In the genomic region with DNA sequence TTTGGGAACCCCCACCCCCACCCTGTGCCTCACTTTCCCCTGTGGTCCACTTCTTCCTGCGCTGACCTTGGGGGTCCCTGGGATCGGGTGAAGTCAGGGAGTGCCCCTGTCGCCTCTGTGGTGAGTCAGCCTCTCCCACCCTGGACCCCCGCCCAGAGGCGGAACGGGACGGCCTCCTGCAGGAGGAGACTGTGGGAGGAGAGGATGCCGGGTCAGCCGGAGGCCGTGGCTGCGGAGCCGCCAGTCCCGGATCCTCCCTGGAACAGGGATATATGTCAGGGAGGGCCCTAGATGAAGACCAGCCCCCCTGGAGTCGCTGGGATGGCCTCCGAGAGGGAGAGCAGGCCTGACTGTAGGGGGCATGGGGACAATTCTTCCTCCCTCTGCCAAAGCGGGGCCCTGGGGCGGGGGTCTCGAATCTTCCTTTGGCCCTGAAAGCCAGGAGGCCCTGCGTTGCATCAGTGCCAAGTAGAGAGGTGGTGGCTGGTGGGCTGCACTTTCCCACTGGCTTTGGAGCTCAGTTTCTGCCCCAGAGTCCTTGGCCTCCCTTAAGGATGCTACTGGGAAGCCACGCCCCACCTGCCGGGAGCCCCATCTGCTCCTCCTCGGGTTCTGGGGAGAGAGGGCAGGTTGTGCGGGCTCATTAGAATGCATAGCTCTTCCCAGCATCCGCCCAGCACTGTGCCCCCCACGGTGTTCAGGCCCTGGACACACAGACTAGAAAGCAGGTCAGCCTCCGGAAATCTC, we compare ENCODE assay signal across 8 cellular contexts. TPM values are rescaled to one million over a fixed set of nuclear protein-coding genes. Genes with fewer than 3 reads are reported as not detected.
DNase-seq lines count a peak whose midpoint lies in the region; ATAC-seq and TF ChIP-seq lines count a peak whose summit lies in the region.

No MANE protein-coding gene starts in this region.

- no peak overlapping the region for H3K27ac Mint-ChIP-seq in activated CD8-positive, alpha-beta T cell treated with anti-CD3 and anti-CD28 coated beads for 36 hours

- H3K9me3 ChIP-seq in gastroesophageal sphincter (no peaks in the 10 kb centered on the region), parathyroid adenoma (ENCODE audit: control insufficient read depth, low read length) (no peaks in the 10 kb centered on the region)

- H3K27me3 ChIP-seq in gastroesophageal sphincter: no peaks in the 10 kb centered on the region
- H3K27me3 ChIP-seq in parathyroid adenoma (ENCODE audit: control insufficient read depth, insufficient read depth, low read length): no peaks in the 10 kb centered on the region

- H3K4me1 ChIP-seq in gastroesophageal sphincter (peaks cover 0 to 90% (median 27%) of the 10 kb centered on the region in 3 donors), parathyroid adenoma (peaks cover 4% of the 10 kb centered on the region)

- WGBS in gastroesophageal sphincter (ENCODE audit: low coverage in 1 of 2), 2 donors: no CpG with 5 or more reads among the region's 26 CpGs

- peaks cover 35% of the 10 kb centered on the region for H3K27me3 Mint-ChIP-seq in activated CD8-positive, alpha-beta T cell treated with anti-CD3 and anti-CD28 coated beads for 36 hours

- no peak for TF ChIP-seq POLR2A in gastroesophageal sphincter (IDR thresholded peaks at IDR 0.05)

- H3K9ac ChIP-seq in parathyroid adenoma: peak overlapping the region; percentile 72

- H3K4me3 Mint-ChIP-seq in activated CD8-positive, alpha-beta T cell treated with anti-CD3 and anti-CD28 coated beads for 36 hours: no peak overlapping the region

- no peak for TF ChIP-seq EP300 in gastroesophageal sphincter (IDR thresholded peaks at IDR 0.05)

- no peaks in the 10 kb centered on the region for H3K36me3 ChIP-seq in gastroesophageal sphincter
- H3K36me3 ChIP-seq in parathyroid adenoma (ENCODE audit: control insufficient read depth, insufficient read depth, low read length): no peaks in the 10 kb centered on the region

- H3K36me3 Mint-ChIP-seq in activated CD8-positive, alpha-beta T cell treated with anti-CD3 and anti-CD28 coated beads for 36 hours (ENCODE audit: low read depth): no peaks in the 10 kb centered on the region

- DNase-seq in GM12864 (ENCODE audit: low read depth) (no peak), SK-N-DZ (ENCODE audit: low spot score) (peak; percentile 66), activated gamma-delta T cell treated with Interleukin-2 at 50 U/mL for 16 hours (no peak), T-helper 9 cell (no peak)
- no peak for DNase-seq in activated CD8-positive, alpha-beta T cell treated with anti-CD3 and anti-CD28 coated beads for 36 hours

- CTCF ChIA-PET in activated CD8-positive, alpha-beta T cell treated with anti-CD3 and anti-CD28 coated beads for 36 hours (lab: Charles Lee): no interaction called here

- peak overlapping the region; percentile 51 for H3K4me3 ChIP-seq in GM12864 (ENCODE audit: low read depth, low read length)
- peak overlapping the region; percentile 67 to 89 for H3K4me3 ChIP-seq in gastroesophageal sphincter
- H3K4me3 ChIP-seq in parathyroid adenoma (ENCODE audit: low read depth, low read length): peak overlapping the region; percentile 75

- POLR2A ChIA-PET in activated CD8-positive, alpha-beta T cell treated with anti-CD3 and anti-CD28 coated beads for 36 hours (lab: Charles Lee): no interaction called here

- peak; percentile 65 for ATAC-seq in gastroesophageal sphincter
- ATAC-seq in HG02798 (IDR thresholded peaks at IDR 0.05; ENCODE audit: poor library complexity, unreplicated experiment): no peak
- no peak for ATAC-seq in activated CD8-positive, alpha-beta T cell treated with anti-CD3 and anti-CD28 coated beads for 36 hours

- peaks cover 14% of the 10 kb centered on the region for H3K79me2 ChIP-seq in parathyroid adenoma

- peak overlapping the region; percentile 62 for H2AFZ ChIP-seq in parathyroid adenoma

- peaks cover 7% of the 10 kb centered on the region for H3K4me1 Mint-ChIP-seq in activated CD8-positive, alpha-beta T cell treated with anti-CD3 and anti-CD28 coated beads for 36 hours (ENCODE audit: low read depth)

- intact Hi-C loops in activated CD8-positive, alpha-beta T cell treated with anti-CD3 and anti-CD28 coated beads for 36 hours (cut with micrococcal nuclease): no loop called here

- H3K4me2 ChIP-seq in parathyroid adenoma (ENCODE audit: low read length): peak overlapping the region; percentile 90

- TF ChIP-seq CTCF in GM12864 (IDR thresholded peaks at IDR 0.05; ENCODE audit: low read depth, low read length, missing control alignments): no peak
- TF ChIP-seq CTCF in gastroesophageal sphincter (IDR thresholded peaks at IDR 0.05): peak in 1 of 4 experiments; percentile 5
- TF ChIP-seq CTCF in parathyroid adenoma (IDR thresholded peaks at IDR 0.05): no peak
- TF ChIP-seq CTCF in activated CD8-positive, alpha-beta T cell treated with anti-CD3 and anti-CD28 coated beads for 36 hours (IDR thresholded peaks at IDR 0.05): no peak

- H3K27ac ChIP-seq in gastroesophageal sphincter (peak overlapping the region; percentile 90 to 99 (median 96)), parathyroid adenoma (peak overlapping the region; percentile 74)

- no peaks in the 10 kb centered on the region for H3K9me3 Mint-ChIP-seq in activated CD8-positive, alpha-beta T cell treated with anti-CD3 and anti-CD28 coated beads for 36 hours

RNA-seq across cellular contexts. Expression of a gene that starts 0.9 kb away (rescaled TPM):
- 14.8 and 17.7 TPM in 2 replicates for polyA plus RNA-seq in SK-N-DZ (2014; cell fraction: cytosol; rRNA removed)
- polyA plus RNA-seq in SK-N-DZ (2014; cell fraction: nucleus; rRNA removed): 33.8 and 51.0 TPM in 2 replicates
- 10 to 100 TPM; 50.9 to 97.0 (median 80.3) TPM for total RNA-seq in gastroesophageal sphincter
- not detected for total RNA-seq in activated CD8-positive, alpha-beta T cell treated with anti-CD3 and anti-CD28 coated beads for 36 hours

Comparison
In these comparisons a context has a peak if more than half of its experiments do, and no peak if none do; other contexts are left out.
1. RNA of a gene that starts 0.9 kb away (total RNA-seq): 50.9 to 97.0 TPM in gastroesophageal sphincter; not detected in activated CD8-positive, alpha-beta T cell treated with anti-CD3 and anti-CD28 coated beads for 36 hours; every median in the first group is over 10 times any median in the second.
2. Peak in every context shown above with its lines, with median percentiles within 50 percentile points of each other: H3K4me3 ChIP-seq.